In the genomic region with DNA sequence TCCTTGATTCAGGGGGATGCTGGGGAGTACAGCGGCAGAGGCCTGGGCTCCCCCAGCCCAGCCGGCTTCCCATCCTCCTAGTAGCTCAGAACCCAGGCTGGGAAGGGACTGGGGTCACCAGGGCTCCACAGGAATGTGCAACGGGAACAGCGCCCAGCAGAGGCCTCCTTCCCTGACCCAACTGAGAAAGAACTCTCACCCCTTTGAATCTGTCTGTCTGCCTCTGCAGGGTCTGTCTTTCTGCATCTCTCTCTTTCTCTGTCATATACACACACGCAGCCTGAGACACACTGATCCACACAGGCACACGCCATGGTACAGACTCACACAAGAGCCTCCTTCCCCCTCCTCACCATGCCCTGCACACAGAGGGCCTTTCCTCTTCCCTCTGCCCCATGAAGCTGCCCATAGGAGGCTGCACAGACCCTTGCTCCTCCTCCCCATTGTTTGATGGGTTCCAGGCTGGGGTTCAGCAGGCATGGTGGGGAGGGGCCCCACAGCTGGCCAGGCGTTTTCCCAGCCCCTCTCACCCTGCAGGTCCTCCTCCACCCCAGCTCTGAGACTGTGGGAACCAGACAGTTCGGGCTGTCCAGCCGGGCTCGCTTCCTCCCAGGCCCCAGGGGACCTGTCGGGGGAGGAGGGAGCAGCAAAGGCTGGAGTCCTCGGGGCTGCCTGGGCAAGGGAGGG, we compare ENCODE assay signal across 9 cellular contexts.
DNase-seq lines count a peak whose midpoint lies in the region; ATAC-seq and TF ChIP-seq lines count a peak whose summit lies in the region.
"Had no signal": no experiment of that assay in that cellular context is flagged by ENCODE, and none has a peak within 500 bp of the region (broad histone marks: within the 10 kb centered on the region; RNA-seq: fewer than 3 reads in every experiment).

No MANE protein-coding gene starts in this region.

- peak; percentile 83 for DNase-seq in RWPE2 (ENCODE audit: low spot score)
- peak; percentile 82 for DNase-seq in glomerular visceral epithelial cell (ENCODE audit: extremely low spot score)
- no peak for DNase-seq in GM13976 (ENCODE audit: low spot score)
- DNase-seq in DMS53 treated with DMSO at 0.1 percent for 48 hours (lab: John Stamatoyannopoulos, UW; ENCODE audit: unreplicated experiment): no peak
- DNase-seq: SHP77 treated with DMSO at 0.1 percent for 48 hours had no signal

- no peaks in the 10 kb centered on the region for H3K36me3 Mint-ChIP-seq in nephron (ENCODE audit: low read depth)

- peak overlapping the region; percentile 79 for H3K27ac ChIP-seq in ACC112 (ENCODE audit: low read depth, low read length)
- H3K27ac ChIP-seq in RWPE2 (ENCODE audit: poor library complexity, severe bottlenecking): peak overlapping the region; percentile 36

- H3K4me1 ChIP-seq in ACC112 (ENCODE audit: control insufficient read depth, insufficient read depth, low read length, unreplicated experiment) (peaks cover 47% of the 10 kb centered on the region), RWPE2 (ENCODE audit: insufficient read depth, poor library complexity, severe bottlenecking) (peaks cover 24% of the 10 kb centered on the region)

- H3K27ac Mint-ChIP-seq in nephron: peak overlapping the region; percentile 97 to 99 (median 97)

- peaks cover 4% of the 10 kb centered on the region for H3K27me3 Mint-ChIP-seq in nephron (ENCODE audit: low read depth)

- no peaks in the 10 kb centered on the region for H3K9me3 ChIP-seq in RWPE2 (ENCODE audit: severe bottlenecking)

- H3K4me3 ChIP-seq in ACC112 (ENCODE audit: low read depth, low read length) (peak overlapping the region; percentile 45), RWPE2 (ENCODE audit: severe bottlenecking) (no peak overlapping the region)

- peaks cover 31% of the 10 kb centered on the region for H3K4me1 Mint-ChIP-seq in nephron

- TF ChIP-seq CTCF in RWPE2 (IDR thresholded peaks at IDR 0.05; ENCODE audit: poor library complexity, severe bottlenecking): no peak
- no peak for TF ChIP-seq CTCF in nephron (IDR thresholded peaks at IDR 0.05; ENCODE audit: unreplicated experiment in 3 of 3)
- TF ChIP-seq CTCF in GM13976 (IDR thresholded peaks at IDR 0.05; ENCODE audit: borderline replicate concordance, control extremely low read depth, extremely low read depth, insufficient read depth, missing control alignments): no peak

- no peak overlapping the region for H2AFZ ChIP-seq in ACC112 (ENCODE audit: low read length, unreplicated experiment)

- H3K27me3 ChIP-seq in ACC112 (ENCODE audit: insufficient read depth, low read length): no peaks in the 10 kb centered on the region
- no peaks in the 10 kb centered on the region for H3K27me3 ChIP-seq in RWPE2 (ENCODE audit: insufficient read depth, poor library complexity, severe bottlenecking)

- H3K4me3 Mint-ChIP-seq in nephron: peak overlapping the region; percentile 67 to 77 (median 68)

- H3K36me3 ChIP-seq in ACC112 (ENCODE audit: insufficient read depth, low read length) (no peaks in the 10 kb centered on the region), RWPE2 (ENCODE audit: low read depth) (no peaks in the 10 kb centered on the region)

- in situ Hi-C loops in GM13976 (cut with MboI; ENCODE audit: low sequenced_read_pairs, unreplicated experiment): loop anchor here (25.0 kb wide), 1 partner anchor 820 kb away; the partner anchor contains the start of gene C20orf203

- no peaks in the 10 kb centered on the region for H3K9me3 Mint-ChIP-seq in nephron

- peak; percentile 7 for ATAC-seq in RWPE2 (ENCODE audit: low read depth)
- no peak for ATAC-seq in GM19023 (IDR thresholded peaks at IDR 0.05; ENCODE audit: unreplicated experiment)
- no peak for ATAC-seq in GM21825 (IDR thresholded peaks at IDR 0.05; ENCODE audit: unreplicated experiment)

- H3K79me2 ChIP-seq in ACC112 (ENCODE audit: control insufficient read depth, insufficient read depth, low read length, unreplicated experiment): no peaks in the 10 kb centered on the region

Comparison
In these comparisons a context has a peak if more than half of its experiments do, and no peak if none do; other contexts are left out.
1. DNase-seq: peak in RWPE2 (single experiment) and glomerular visceral epithelial cell (single experiment); none in GM13976 (single experiment) and DMS53 treated with DMSO at 0.1 percent for 48 hours (single experiment).